Comparison of ENCODE assay signal across 1 cellular context in genomic region chr4:184472540-184473264, GRCh38.
TF ChIP-seq lines count a peak whose summit lies in the region.

No MANE protein-coding gene starts in this region.

TF ChIP-seq in HepG2, 621 proteins besides CTCF, POLR2A, EP300 and RAD21 (continued from another document and continues in another):
- TF ChIP-seq, protein P1, sequence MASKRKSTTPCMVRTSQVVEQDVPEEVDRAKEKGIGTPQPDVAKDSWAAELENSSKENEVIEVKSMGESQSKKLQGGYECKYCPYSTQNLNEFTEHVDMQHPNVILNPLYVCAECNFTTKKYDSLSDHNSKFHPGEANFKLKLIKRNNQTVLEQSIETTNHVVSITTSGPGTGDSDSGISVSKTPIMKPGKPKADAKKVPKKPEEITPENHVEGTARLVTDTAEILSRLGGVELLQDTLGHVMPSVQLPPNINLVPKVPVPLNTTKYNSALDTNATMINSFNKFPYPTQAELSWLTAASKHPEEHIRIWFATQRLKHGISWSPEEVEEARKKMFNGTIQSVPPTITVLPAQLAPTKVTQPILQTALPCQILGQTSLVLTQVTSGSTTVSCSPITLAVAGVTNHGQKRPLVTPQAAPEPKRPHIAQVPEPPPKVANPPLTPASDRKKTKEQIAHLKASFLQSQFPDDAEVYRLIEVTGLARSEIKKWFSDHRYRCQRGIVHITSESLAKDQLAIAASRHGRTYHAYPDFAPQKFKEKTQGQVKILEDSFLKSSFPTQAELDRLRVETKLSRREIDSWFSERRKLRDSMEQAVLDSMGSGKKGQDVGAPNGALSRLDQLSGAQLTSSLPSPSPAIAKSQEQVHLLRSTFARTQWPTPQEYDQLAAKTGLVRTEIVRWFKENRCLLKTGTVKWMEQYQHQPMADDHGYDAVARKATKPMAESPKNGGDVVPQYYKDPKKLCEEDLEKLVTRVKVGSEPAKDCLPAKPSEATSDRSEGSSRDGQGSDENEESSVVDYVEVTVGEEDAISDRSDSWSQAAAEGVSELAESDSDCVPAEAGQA (IDR thresholded peaks at IDR 0.05; ENCODE audit: low read depth), result no peak
- TF ChIP-seq, protein P1 (CRISPR knock-in tag; IDR thresholded peaks at IDR 0.05; ENCODE audit: borderline replicate concordance), result no peak
- TF ChIP-seq PTBP1 (IDR thresholded peaks at IDR 0.05; ENCODE audit: low read depth, low read length, poor library complexity, severe bottlenecking), result no peak
- TF ChIP-seq ZNF253 (CRISPR knock-in tag; IDR thresholded peaks at IDR 0.05; ENCODE audit: borderline replicate concordance), result no peak
- TF ChIP-seq ETV5 (CRISPR knock-in tag; IDR thresholded peaks at IDR 0.05; ENCODE audit: borderline replicate concordance), result peak; percentile 46; the same call in 1 of the 2 replicates
- no peak for TF ChIP-seq SP4 (CRISPR knock-in tag; IDR thresholded peaks at IDR 0.05)
- TF ChIP-seq ZNF160 (CRISPR knock-in tag; IDR thresholded peaks at IDR 0.05), result peak; percentile 55; the same call in 1 of the 2 replicates
- no peak for TF ChIP-seq ZMYM2 (CRISPR knock-in tag; IDR thresholded peaks at IDR 0.05)
- no peak for TF ChIP-seq ZNF878 (CRISPR knock-in tag; IDR thresholded peaks at IDR 0.05)
- peak; percentile 56; the same call in 1 of the 2 replicates for TF ChIP-seq THAP11 (CRISPR knock-in tag; IDR thresholded peaks at IDR 0.05)
- 0 out of 2 replicates have a peak, but pooled peaks have one; percentile 37 for TF ChIP-seq ZNF441 (CRISPR knock-in tag; IDR thresholded peaks at IDR 0.05; ENCODE audit: borderline replicate concordance)
- TF ChIP-seq ZNF333 (CRISPR knock-in tag; IDR thresholded peaks at IDR 0.05; ENCODE audit: borderline replicate concordance), result no peak
- peak; percentile 52; the same call in 1 of the 2 replicates for TF ChIP-seq SKIL (CRISPR knock-in tag; IDR thresholded peaks at IDR 0.05; ENCODE audit: borderline replicate concordance)
- TF ChIP-seq, protein P2, sequence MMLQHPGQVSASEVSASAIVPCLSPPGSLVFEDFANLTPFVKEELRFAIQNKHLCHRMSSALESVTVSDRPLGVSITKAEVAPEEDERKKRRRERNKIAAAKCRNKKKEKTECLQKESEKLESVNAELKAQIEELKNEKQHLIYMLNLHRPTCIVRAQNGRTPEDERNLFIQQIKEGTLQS (CRISPR knock-in tag; IDR thresholded peaks at IDR 0.05), result no peak
- no peak for TF ChIP-seq GABPA (IDR thresholded peaks at IDR 0.05; ENCODE audit: low read depth, low read length)
- no peak for TF ChIP-seq GABPA (CRISPR knock-in tag; IDR thresholded peaks at IDR 0.05; ENCODE audit: low read depth)
- TF ChIP-seq ZNF205 (CRISPR knock-in tag; IDR thresholded peaks at IDR 0.05), result peak; percentile 63; the same call in 1 of the 2 replicates
- no peak for TF ChIP-seq KLF9 (CRISPR knock-in tag; IDR thresholded peaks at IDR 0.05; ENCODE audit: low read depth)
- TF ChIP-seq ZSCAN21 (CRISPR knock-in tag; IDR thresholded peaks at IDR 0.05; ENCODE audit: borderline replicate concordance), result peak; percentile 60; the same call in 1 of the 2 replicates
- TF ChIP-seq CHD2 (IDR thresholded peaks at IDR 0.05; ENCODE audit: low read depth, low read length), result no peak
- TF ChIP-seq, protein P3, sequence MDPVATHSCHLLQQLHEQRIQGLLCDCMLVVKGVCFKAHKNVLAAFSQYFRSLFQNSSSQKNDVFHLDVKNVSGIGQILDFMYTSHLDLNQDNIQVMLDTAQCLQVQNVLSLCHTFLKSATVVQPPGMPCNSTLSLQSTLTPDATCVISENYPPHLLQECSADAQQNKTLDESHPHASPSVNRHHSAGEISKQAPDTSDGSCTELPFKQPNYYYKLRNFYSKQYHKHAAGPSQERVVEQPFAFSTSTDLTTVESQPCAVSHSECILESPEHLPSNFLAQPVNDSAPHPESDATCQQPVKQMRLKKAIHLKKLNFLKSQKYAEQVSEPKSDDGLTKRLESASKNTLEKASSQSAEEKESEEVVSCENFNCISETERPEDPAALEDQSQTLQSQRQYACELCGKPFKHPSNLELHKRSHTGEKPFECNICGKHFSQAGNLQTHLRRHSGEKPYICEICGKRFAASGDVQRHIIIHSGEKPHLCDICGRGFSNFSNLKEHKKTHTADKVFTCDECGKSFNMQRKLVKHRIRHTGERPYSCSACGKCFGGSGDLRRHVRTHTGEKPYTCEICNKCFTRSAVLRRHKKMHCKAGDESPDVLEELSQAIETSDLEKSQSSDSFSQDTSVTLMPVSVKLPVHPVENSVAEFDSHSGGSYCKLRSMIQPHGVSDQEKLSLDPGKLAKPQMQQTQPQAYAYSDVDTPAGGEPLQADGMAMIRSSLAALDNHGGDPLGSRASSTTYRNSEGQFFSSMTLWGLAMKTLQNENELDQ (CRISPR knock-in tag; IDR thresholded peaks at IDR 0.05; ENCODE audit: borderline replicate concordance), result no peak
- TF ChIP-seq, protein P4, sequence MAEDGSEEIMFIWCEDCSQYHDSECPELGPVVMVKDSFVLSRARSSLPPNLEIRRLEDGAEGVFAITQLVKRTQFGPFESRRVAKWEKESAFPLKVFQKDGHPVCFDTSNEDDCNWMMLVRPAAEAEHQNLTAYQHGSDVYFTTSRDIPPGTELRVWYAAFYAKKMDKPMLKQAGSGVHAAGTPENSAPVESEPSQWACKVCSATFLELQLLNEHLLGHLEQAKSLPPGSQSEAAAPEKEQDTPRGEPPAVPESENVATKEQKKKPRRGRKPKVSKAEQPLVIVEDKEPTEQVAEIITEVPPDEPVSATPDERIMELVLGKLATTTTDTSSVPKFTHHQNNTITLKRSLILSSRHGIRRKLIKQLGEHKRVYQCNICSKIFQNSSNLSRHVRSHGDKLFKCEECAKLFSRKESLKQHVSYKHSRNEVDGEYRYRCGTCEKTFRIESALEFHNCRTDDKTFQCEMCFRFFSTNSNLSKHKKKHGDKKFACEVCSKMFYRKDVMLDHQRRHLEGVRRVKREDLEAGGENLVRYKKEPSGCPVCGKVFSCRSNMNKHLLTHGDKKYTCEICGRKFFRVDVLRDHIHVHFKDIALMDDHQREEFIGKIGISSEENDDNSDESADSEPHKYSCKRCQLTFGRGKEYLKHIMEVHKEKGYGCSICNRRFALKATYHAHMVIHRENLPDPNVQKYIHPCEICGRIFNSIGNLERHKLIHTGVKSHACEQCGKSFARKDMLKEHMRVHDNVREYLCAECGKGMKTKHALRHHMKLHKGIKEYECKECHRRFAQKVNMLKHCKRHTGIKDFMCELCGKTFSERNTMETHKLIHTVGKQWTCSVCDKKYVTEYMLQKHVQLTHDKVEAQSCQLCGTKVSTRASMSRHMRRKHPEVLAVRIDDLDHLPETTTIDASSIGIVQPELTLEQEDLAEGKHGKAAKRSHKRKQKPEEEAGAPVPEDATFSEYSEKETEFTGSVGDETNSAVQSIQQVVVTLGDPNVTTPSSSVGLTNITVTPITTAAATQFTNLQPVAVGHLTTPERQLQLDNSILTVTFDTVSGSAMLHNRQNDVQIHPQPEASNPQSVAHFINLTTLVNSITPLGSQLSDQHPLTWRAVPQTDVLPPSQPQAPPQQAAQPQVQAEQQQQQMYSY (CRISPR knock-in tag; IDR thresholded peaks at IDR 0.05), result peak; percentile 61; the same call in 1 of the 2 replicates
- TF ChIP-seq, protein P5, sequence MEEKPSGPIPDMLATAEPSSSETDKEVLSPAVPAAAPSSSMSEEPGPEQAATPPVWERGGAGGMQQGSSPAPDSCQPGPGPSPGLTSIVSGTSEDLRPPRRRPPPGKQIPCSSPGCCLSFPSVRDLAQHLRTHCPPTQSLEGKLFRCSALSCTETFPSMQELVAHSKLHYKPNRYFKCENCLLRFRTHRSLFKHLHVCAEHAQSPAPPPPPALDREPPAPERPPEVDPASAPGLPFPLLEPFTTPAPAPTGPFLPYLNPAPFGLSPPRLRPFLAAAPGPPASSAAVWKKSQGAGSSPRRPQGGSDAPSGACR (CRISPR knock-in tag; IDR thresholded peaks at IDR 0.05), result no peak
- peak; percentile 51 for TF ChIP-seq SPEN (CRISPR knock-in tag; IDR thresholded peaks at IDR 0.05; ENCODE audit: low read depth)
- TF ChIP-seq, protein P6, sequence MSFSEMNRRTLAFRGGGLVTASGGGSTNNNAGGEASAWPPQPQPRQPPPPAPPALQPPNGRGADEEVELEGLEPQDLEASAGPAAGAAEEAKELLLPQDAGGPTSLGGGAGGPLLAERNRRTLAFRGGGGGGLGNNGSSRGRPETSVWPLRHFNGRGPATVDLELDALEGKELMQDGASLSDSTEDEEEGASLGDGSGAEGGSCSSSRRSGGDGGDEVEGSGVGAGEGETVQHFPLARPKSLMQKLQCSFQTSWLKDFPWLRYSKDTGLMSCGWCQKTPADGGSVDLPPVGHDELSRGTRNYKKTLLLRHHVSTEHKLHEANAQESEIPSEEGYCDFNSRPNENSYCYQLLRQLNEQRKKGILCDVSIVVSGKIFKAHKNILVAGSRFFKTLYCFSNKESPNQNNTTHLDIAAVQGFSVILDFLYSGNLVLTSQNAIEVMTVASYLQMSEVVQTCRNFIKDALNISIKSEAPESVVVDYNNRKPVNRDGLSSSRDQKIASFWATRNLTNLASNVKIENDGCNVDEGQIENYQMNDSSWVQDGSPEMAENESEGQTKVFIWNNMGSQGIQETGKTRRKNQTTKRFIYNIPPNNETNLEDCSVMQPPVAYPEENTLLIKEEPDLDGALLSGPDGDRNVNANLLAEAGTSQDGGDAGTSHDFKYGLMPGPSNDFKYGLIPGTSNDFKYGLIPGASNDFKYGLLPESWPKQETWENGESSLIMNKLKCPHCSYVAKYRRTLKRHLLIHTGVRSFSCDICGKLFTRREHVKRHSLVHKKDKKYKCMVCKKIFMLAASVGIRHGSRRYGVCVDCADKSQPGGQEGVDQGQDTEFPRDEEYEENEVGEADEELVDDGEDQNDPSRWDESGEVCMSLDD (CRISPR knock-in tag; IDR thresholded peaks at IDR 0.05; ENCODE audit: borderline replicate concordance), result no peak
- peak; percentile 93 for TF ChIP-seq RBM39 (IDR thresholded peaks at IDR 0.05; ENCODE audit: low read depth, low read length, poor library complexity, severe bottlenecking)
- no peak for TF ChIP-seq TBL1XR1 (IDR thresholded peaks at IDR 0.05; ENCODE audit: borderline replicate concordance, low read length, partially characterized antibody)
- no peak for TF ChIP-seq MAFK (conservative IDR thresholded peaks at IDR 0.05 in 1 of 2, IDR thresholded peaks at IDR 0.05 in 1 of 2; ENCODE audit: low read length in 2 of 2)
- TF ChIP-seq, protein P7, sequence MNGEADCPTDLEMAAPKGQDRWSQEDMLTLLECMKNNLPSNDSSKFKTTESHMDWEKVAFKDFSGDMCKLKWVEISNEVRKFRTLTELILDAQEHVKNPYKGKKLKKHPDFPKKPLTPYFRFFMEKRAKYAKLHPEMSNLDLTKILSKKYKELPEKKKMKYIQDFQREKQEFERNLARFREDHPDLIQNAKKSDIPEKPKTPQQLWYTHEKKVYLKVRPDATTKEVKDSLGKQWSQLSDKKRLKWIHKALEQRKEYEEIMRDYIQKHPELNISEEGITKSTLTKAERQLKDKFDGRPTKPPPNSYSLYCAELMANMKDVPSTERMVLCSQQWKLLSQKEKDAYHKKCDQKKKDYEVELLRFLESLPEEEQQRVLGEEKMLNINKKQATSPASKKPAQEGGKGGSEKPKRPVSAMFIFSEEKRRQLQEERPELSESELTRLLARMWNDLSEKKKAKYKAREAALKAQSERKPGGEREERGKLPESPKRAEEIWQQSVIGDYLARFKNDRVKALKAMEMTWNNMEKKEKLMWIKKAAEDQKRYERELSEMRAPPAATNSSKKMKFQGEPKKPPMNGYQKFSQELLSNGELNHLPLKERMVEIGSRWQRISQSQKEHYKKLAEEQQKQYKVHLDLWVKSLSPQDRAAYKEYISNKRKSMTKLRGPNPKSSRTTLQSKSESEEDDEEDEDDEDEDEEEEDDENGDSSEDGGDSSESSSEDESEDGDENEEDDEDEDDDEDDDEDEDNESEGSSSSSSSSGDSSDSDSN (CRISPR knock-in tag; IDR thresholded peaks at IDR 0.05), result peak; percentile 96
- TF ChIP-seq SP1 (IDR thresholded peaks at IDR 0.05), result no peak
- TF ChIP-seq SP1 (CRISPR knock-in tag; IDR thresholded peaks at IDR 0.05), result peak; percentile 34; the same call in 1 of the 2 replicates
- TF ChIP-seq AGO2 (optimal IDR thresholded peaks at IDR 0.05; ENCODE audit: low read depth, low read length), result peak; percentile 76
- TF ChIP-seq ZNF564 (CRISPR knock-in tag; IDR thresholded peaks at IDR 0.05), result peak; percentile 26
- TF ChIP-seq TFE3 (CRISPR knock-in tag; IDR thresholded peaks at IDR 0.05), result no peak
